In genomic region chr16:22220076-22220453, GRCh38 we compare ENCODE assay signal across 1 cellular context.
TF ChIP-seq lines count a peak whose summit lies in the region.

No MANE protein-coding gene starts in this region.

TF ChIP-seq in HEK293, 187 proteins besides CTCF, POLR2A, EP300 and RAD21 (continued from another document):
- TF ChIP-seq PRDM2 (tag by site-specific recombination; IDR thresholded peaks at IDR 0.05; ENCODE audit: borderline replicate concordance) (no peak), ZNF274 (IDR thresholded peaks at IDR 0.05; ENCODE audit: low read length) (no peak), ZNF274 (tag by site-specific recombination; IDR thresholded peaks at IDR 0.05; ENCODE audit: borderline replicate concordance) (no peak), ZNF280D (tag by site-specific recombination; IDR thresholded peaks at IDR 0.05) (no peak), BCL6B (tag by site-specific recombination; IDR thresholded peaks at IDR 0.05) (no peak), ZNF629 (tag by site-specific recombination; IDR thresholded peaks at IDR 0.05) (0 out of 2 replicates have a peak, but pooled peaks have one; percentile 34), ZSCAN5A (tag by site-specific recombination; IDR thresholded peaks at IDR 0.05) (no peak), ZFP3 (tag by site-specific recombination; IDR thresholded peaks at IDR 0.05; ENCODE audit: low read depth) (no peak), ZNF791 (tag by site-specific recombination; IDR thresholded peaks at IDR 0.05) (no peak), KLF16 (tag by site-specific recombination; IDR thresholded peaks at IDR 0.05) (no peak), ZIC2 (tag by site-specific recombination; IDR thresholded peaks at IDR 0.05) (peak; percentile 37; the same call in 1 of the 2 replicates), ZNF148 (tag by site-specific recombination; IDR thresholded peaks at IDR 0.05; ENCODE audit: borderline replicate concordance) (no peak), ZNF169 (tag by site-specific recombination; IDR thresholded peaks at IDR 0.05) (no peak), ZNF10 (tag by site-specific recombination; IDR thresholded peaks at IDR 0.05) (no peak), ZXDB (tag by site-specific recombination; IDR thresholded peaks at IDR 0.05) (0 out of 2 replicates have a peak, but pooled peaks have one; percentile 45)
